Comparison of ENCODE assay signal across 1 cellular context in genomic region chr3:15205934-15206661, GRCh38.
A peak's percentile ranks its signal among the peaks of the same experiment; 100 is the strongest.
TF ChIP-seq lines count a peak whose summit lies in the region.

Gene CAPN7, plus strand, starts transcription at chr3:15206246. Its CDS starts 250 bp downstream, at chr3:15206496.

TF ChIP-seq in GM12878, 131 proteins besides CTCF, POLR2A, EP300 and RAD21 (continued from another document and continues in another):
- 0 out of 2 replicates have a peak, but pooled peaks have one; percentile 17 for TF ChIP-seq ESRRA (IDR thresholded peaks at IDR 0.05; ENCODE audit: low read length)
- no peak for TF ChIP-seq NR2C2 (IDR thresholded peaks at IDR 0.05; ENCODE audit: borderline replicate concordance, control insufficient read depth, insufficient read length, low read depth)
- peak; percentile 73; the same call in 2 of the 3 replicates for TF ChIP-seq POU2F2 (IDR thresholded peaks at IDR 0.05; ENCODE audit: borderline replicate concordance, low read depth, low read length)
- TF ChIP-seq POLR2AphosphoS2 (IDR thresholded peaks at IDR 0.05; ENCODE audit: low read depth, low read length): peak; percentile 88; the same call in 1 of the 2 replicates
- 0 out of 2 replicates have a peak, but pooled peaks have one; percentile 61 for TF ChIP-seq NBN (IDR thresholded peaks at IDR 0.05)
- peak; percentile 77 for TF ChIP-seq TCF12 (IDR thresholded peaks at IDR 0.05; ENCODE audit: low read depth, low read length)
- TF ChIP-seq ASH2L (IDR thresholded peaks at IDR 0.05; ENCODE audit: borderline replicate concordance, low read depth): no peak
- TF ChIP-seq, protein P1, sequence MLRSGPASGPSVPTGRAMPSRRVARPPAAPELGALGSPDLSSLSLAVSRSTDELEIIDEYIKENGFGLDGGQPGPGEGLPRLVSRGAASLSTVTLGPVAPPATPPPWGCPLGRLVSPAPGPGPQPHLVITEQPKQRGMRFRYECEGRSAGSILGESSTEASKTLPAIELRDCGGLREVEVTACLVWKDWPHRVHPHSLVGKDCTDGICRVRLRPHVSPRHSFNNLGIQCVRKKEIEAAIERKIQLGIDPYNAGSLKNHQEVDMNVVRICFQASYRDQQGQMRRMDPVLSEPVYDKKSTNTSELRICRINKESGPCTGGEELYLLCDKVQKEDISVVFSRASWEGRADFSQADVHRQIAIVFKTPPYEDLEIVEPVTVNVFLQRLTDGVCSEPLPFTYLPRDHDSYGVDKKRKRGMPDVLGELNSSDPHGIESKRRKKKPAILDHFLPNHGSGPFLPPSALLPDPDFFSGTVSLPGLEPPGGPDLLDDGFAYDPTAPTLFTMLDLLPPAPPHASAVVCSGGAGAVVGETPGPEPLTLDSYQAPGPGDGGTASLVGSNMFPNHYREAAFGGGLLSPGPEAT (IDR thresholded peaks at IDR 0.05; ENCODE audit: low read depth): no peak
- TF ChIP-seq KLF5 (IDR thresholded peaks at IDR 0.05; ENCODE audit: partially characterized antibody): peak; percentile 35
- no peak for TF ChIP-seq SUPT20H (IDR thresholded peaks at IDR 0.05; ENCODE audit: borderline replicate concordance, control insufficient read depth, low read depth, low read length)
- TF ChIP-seq, protein P2, sequence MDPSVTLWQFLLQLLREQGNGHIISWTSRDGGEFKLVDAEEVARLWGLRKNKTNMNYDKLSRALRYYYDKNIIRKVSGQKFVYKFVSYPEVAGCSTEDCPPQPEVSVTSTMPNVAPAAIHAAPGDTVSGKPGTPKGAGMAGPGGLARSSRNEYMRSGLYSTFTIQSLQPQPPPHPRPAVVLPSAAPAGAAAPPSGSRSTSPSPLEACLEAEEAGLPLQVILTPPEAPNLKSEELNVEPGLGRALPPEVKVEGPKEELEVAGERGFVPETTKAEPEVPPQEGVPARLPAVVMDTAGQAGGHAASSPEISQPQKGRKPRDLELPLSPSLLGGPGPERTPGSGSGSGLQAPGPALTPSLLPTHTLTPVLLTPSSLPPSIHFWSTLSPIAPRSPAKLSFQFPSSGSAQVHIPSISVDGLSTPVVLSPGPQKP (IDR thresholded peaks at IDR 0.05; ENCODE audit: low read depth, low read length): 0 out of 2 replicates have a peak, but pooled peaks have one; percentile 15
- TF ChIP-seq RCOR1 (conservative IDR thresholded peaks at IDR 0.05; ENCODE audit: low read depth, low read length): peak; percentile 83
- no peak for TF ChIP-seq YBX1 (IDR thresholded peaks at IDR 0.05)
- TF ChIP-seq CREB1 (IDR thresholded peaks at IDR 0.05; ENCODE audit: low read depth): peak; percentile 59; the same call in 1 of the 2 replicates
- TF ChIP-seq IKZF2 (IDR thresholded peaks at IDR 0.05): peak in 1 of 2 experiments; percentile 5; a peak in 1 of 4 replicates
- peak; percentile 89 for TF ChIP-seq MXI1 (IDR thresholded peaks at IDR 0.05; ENCODE audit: low read depth, low read length)
- no peak for TF ChIP-seq SPI1 (IDR thresholded peaks at IDR 0.05; ENCODE audit: borderline replicate concordance, insufficient read depth, low read depth, low read length)
- TF ChIP-seq HCFC1 (IDR thresholded peaks at IDR 0.05; ENCODE audit: low read length): 0 out of 2 replicates have a peak, but pooled peaks have one; percentile 25
- TF ChIP-seq BCL11A (IDR thresholded peaks at IDR 0.05; ENCODE audit: low read depth, low read length): no peak
- no peak for TF ChIP-seq CEBPB (IDR thresholded peaks at IDR 0.05; ENCODE audit: borderline replicate concordance in 1 of 2, low read depth in 2 of 2, low read length in 2 of 2)
- peak; percentile 69 for TF ChIP-seq DPF2 (IDR thresholded peaks at IDR 0.05)
- TF ChIP-seq ZSCAN29 (IDR thresholded peaks at IDR 0.05): no peak
- peak; percentile 91 for TF ChIP-seq BACH1 (IDR thresholded peaks at IDR 0.05; ENCODE audit: borderline replicate concordance)
- no peak; the same call in none of the 2 replicates for TF ChIP-seq SIN3A (IDR thresholded peaks at IDR 0.05; ENCODE audit: low read depth, low read length)
- peak; percentile 28; the same call in 1 of the 2 replicates for TF ChIP-seq SMC3 (IDR thresholded peaks at IDR 0.05; ENCODE audit: borderline replicate concordance, low read length)
- TF ChIP-seq HDAC6 (IDR thresholded peaks at IDR 0.05; ENCODE audit: unreplicated experiment): no peak
- peak; percentile 32 for TF ChIP-seq MYC (IDR thresholded peaks at IDR 0.05; ENCODE audit: insufficient read depth, insufficient read length, insufficient replicate concordance, low read length, severe bottlenecking)
- TF ChIP-seq PML (IDR thresholded peaks at IDR 0.05; ENCODE audit: low read length): no peak
- no peak for TF ChIP-seq BMI1 (IDR thresholded peaks at IDR 0.05; ENCODE audit: borderline replicate concordance)
- TF ChIP-seq, protein P3, sequence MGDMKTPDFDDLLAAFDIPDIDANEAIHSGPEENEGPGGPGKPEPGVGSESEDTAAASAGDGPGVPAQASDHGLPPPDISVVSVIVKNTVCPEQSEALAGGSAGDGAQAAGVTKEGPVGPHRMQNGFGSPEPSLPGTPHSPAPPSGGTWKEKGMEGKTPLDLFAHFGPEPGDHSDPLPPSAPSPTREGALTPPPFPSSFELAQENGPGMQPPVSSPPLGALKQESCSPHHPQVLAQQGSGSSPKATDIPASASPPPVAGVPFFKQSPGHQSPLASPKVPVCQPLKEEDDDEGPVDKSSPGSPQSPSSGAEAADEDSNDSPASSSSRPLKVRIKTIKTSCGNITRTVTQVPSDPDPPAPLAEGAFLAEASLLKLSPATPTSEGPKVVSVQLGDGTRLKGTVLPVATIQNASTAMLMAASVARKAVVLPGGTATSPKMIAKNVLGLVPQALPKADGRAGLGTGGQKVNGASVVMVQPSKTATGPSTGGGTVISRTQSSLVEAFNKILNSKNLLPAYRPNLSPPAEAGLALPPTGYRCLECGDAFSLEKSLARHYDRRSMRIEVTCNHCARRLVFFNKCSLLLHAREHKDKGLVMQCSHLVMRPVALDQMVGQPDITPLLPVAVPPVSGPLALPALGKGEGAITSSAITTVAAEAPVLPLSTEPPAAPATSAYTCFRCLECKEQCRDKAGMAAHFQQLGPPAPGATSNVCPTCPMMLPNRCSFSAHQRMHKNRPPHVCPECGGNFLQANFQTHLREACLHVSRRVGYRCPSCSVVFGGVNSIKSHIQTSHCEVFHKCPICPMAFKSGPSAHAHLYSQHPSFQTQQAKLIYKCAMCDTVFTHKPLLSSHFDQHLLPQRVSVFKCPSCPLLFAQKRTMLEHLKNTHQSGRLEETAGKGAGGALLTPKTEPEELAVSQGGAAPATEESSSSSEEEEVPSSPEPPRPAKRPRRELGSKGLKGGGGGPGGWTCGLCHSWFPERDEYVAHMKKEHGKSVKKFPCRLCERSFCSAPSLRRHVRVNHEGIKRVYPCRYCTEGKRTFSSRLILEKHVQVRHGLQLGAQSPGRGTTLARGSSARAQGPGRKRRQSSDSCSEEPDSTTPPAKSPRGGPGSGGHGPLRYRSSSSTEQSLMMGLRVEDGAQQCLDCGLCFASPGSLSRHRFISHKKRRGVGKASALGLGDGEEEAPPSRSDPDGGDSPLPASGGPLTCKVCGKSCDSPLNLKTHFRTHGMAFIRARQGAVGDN (IDR thresholded peaks at IDR 0.05): peak; percentile 93
- TF ChIP-seq, protein P4, sequence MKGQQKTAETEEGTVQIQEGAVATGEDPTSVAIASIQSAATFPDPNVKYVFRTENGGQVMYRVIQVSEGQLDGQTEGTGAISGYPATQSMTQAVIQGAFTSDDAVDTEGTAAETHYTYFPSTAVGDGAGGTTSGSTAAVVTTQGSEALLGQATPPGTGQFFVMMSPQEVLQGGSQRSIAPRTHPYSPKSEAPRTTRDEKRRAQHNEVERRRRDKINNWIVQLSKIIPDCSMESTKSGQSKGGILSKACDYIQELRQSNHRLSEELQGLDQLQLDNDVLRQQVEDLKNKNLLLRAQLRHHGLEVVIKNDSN (IDR thresholded peaks at IDR 0.05; ENCODE audit: borderline replicate concordance, extremely low read length, insufficient read depth, low read depth, low read length): peak; percentile 96
- no peak for TF ChIP-seq IRF3 (IDR thresholded peaks at IDR 0.05)
- TF ChIP-seq, protein P5, sequence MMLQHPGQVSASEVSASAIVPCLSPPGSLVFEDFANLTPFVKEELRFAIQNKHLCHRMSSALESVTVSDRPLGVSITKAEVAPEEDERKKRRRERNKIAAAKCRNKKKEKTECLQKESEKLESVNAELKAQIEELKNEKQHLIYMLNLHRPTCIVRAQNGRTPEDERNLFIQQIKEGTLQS (IDR thresholded peaks at IDR 0.05; ENCODE audit: borderline replicate concordance, extremely low read depth, low read depth, low read length): peak; percentile 76; the same call in 1 of the 2 replicates
- TF ChIP-seq, protein P6, sequence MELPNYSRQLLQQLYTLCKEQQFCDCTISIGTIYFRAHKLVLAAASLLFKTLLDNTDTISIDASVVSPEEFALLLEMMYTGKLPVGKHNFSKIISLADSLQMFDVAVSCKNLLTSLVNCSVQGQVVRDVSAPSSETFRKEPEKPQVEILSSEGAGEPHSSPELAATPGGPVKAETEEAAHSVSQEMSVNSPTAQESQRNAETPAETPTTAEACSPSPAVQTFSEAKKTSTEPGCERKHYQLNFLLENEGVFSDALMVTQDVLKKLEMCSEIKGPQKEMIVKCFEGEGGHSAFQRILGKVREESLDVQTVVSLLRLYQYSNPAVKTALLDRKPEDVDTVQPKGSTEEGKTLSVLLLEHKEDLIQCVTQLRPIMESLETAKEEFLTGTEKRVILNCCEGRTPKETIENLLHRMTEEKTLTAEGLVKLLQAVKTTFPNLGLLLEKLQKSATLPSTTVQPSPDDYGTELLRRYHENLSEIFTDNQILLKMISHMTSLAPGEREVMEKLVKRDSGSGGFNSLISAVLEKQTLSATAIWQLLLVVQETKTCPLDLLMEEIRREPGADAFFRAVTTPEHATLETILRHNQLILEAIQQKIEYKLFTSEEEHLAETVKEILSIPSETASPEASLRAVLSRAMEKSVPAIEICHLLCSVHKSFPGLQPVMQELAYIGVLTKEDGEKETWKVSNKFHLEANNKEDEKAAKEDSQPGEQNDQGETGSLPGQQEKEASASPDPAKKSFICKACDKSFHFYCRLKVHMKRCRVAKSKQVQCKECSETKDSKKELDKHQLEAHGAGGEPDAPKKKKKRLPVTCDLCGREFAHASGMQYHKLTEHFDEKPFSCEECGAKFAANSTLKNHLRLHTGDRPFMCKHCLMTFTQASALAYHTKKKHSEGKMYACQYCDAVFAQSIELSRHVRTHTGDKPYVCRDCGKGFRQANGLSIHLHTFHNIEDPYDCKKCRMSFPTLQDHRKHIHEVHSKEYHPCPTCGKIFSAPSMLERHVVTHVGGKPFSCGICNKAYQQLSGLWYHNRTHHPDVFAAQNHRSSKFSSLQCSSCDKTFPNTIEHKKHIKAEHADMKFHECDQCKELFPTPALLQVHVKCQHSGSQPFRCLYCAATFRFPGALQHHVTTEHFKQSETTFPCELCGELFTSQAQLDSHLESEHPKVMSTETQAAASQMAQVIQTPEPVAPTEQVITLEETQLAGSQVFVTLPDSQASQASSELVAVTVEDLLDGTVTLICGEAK (IDR thresholded peaks at IDR 0.05; ENCODE audit: borderline replicate concordance): 0 out of 2 replicates have a peak, but pooled peaks have one; percentile 5
- TF ChIP-seq EGR1 (IDR thresholded peaks at IDR 0.05; ENCODE audit: borderline replicate concordance in 1 of 2, low read depth in 2 of 2, low read length in 2 of 2): peak in 1 of 2 experiments; percentile 96; a peak in 2 of 3 replicates
- TF ChIP-seq ETV6 (conservative IDR thresholded peaks at IDR 0.05 in 1 of 2, IDR thresholded peaks at IDR 0.05 in 1 of 2; ENCODE audit: borderline replicate concordance in 1 of 2, low read depth in 1 of 2): 0 out of 4 replicates have a peak, but pooled peaks of 1 of the 2 experiments have one; percentile 39
- TF ChIP-seq YY1 (IDR thresholded peaks at IDR 0.05; ENCODE audit: low read depth, low read length): peak; percentile 63; the same call in 1 of the 2 replicates
- TF ChIP-seq SMARCA5 (IDR thresholded peaks at IDR 0.05): peak; percentile 61; the same call in 1 of the 2 replicates
- no peak for TF ChIP-seq TARDBP (IDR thresholded peaks at IDR 0.05; ENCODE audit: borderline replicate concordance)
- TF ChIP-seq SKIL (IDR thresholded peaks at IDR 0.05; ENCODE audit: low read depth, poor library complexity, severe bottlenecking): peak; percentile 64
- TF ChIP-seq PAX5 (IDR thresholded peaks at IDR 0.05; ENCODE audit: borderline replicate concordance, low read depth, low read length): 0 out of 2 replicates have a peak, but pooled peaks have one; percentile 43
- no peak for TF ChIP-seq GABPA (IDR thresholded peaks at IDR 0.05; ENCODE audit: low read depth)
- TF ChIP-seq BCLAF1 (IDR thresholded peaks at IDR 0.05): no peak; the same call in 1 of the 2 replicates
